Comparison of ENCODE assay signal across 1 cellular context in the genomic region with DNA sequence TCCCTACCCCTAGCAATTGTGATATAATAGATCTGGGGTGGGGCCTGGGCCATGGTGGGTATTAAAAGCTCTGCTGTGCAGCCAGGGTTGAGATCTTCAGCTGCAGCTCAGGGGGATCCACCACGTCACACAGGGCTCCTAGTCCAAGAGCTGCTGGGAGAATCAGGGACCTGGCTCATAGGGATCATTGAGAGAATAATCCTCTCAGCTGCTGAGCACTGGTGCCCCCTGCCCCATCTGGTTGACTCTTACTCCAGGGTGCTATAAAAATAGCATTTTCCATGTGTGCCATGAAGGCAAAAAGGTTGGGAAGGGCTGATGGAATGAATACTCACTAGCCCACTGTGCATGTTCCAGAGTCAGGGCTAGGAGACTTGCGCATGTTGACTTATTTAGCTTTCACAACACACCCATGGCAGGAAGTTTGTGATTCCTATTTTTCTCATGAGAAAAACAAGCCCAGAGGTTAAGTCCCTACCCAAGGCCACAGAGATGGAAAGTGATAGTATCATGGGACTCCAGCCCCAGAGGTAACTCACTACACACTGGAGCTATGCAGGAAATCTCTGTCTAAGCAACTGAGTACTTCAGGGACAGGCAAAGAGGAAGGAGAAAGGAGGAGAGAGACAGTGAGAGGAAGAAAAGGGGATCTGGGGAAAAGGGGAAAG.
A peak's percentile ranks its signal among the peaks of the same experiment; 100 is the strongest.
TF ChIP-seq lines count a peak whose summit lies in the region.

No MANE protein-coding gene starts in this region.

TF ChIP-seq in HepG2, 621 proteins besides CTCF, POLR2A, EP300 and RAD21 (continued from another document and continues in another):
- TF ChIP-seq, protein P1, sequence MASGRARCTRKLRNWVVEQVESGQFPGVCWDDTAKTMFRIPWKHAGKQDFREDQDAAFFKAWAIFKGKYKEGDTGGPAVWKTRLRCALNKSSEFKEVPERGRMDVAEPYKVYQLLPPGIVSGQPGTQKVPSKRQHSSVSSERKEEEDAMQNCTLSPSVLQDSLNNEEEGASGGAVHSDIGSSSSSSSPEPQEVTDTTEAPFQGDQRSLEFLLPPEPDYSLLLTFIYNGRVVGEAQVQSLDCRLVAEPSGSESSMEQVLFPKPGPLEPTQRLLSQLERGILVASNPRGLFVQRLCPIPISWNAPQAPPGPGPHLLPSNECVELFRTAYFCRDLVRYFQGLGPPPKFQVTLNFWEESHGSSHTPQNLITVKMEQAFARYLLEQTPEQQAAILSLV (CRISPR knock-in tag; IDR thresholded peaks at IDR 0.05; ENCODE audit: borderline replicate concordance) = no peak
- TF ChIP-seq ZNF678 (CRISPR knock-in tag; IDR thresholded peaks at IDR 0.05) = no peak
- TF ChIP-seq, protein P2, sequence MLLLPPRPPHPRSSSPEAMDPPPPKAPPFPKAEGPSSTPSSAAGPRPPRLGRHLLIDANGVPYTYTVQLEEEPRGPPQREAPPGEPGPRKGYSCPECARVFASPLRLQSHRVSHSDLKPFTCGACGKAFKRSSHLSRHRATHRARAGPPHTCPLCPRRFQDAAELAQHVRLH (CRISPR knock-in tag; IDR thresholded peaks at IDR 0.05; ENCODE audit: borderline replicate concordance, low read depth) = no peak
- TF ChIP-seq GTF2F1 (IDR thresholded peaks at IDR 0.05; ENCODE audit: low read length) = no peak
- TF ChIP-seq, protein P3, sequence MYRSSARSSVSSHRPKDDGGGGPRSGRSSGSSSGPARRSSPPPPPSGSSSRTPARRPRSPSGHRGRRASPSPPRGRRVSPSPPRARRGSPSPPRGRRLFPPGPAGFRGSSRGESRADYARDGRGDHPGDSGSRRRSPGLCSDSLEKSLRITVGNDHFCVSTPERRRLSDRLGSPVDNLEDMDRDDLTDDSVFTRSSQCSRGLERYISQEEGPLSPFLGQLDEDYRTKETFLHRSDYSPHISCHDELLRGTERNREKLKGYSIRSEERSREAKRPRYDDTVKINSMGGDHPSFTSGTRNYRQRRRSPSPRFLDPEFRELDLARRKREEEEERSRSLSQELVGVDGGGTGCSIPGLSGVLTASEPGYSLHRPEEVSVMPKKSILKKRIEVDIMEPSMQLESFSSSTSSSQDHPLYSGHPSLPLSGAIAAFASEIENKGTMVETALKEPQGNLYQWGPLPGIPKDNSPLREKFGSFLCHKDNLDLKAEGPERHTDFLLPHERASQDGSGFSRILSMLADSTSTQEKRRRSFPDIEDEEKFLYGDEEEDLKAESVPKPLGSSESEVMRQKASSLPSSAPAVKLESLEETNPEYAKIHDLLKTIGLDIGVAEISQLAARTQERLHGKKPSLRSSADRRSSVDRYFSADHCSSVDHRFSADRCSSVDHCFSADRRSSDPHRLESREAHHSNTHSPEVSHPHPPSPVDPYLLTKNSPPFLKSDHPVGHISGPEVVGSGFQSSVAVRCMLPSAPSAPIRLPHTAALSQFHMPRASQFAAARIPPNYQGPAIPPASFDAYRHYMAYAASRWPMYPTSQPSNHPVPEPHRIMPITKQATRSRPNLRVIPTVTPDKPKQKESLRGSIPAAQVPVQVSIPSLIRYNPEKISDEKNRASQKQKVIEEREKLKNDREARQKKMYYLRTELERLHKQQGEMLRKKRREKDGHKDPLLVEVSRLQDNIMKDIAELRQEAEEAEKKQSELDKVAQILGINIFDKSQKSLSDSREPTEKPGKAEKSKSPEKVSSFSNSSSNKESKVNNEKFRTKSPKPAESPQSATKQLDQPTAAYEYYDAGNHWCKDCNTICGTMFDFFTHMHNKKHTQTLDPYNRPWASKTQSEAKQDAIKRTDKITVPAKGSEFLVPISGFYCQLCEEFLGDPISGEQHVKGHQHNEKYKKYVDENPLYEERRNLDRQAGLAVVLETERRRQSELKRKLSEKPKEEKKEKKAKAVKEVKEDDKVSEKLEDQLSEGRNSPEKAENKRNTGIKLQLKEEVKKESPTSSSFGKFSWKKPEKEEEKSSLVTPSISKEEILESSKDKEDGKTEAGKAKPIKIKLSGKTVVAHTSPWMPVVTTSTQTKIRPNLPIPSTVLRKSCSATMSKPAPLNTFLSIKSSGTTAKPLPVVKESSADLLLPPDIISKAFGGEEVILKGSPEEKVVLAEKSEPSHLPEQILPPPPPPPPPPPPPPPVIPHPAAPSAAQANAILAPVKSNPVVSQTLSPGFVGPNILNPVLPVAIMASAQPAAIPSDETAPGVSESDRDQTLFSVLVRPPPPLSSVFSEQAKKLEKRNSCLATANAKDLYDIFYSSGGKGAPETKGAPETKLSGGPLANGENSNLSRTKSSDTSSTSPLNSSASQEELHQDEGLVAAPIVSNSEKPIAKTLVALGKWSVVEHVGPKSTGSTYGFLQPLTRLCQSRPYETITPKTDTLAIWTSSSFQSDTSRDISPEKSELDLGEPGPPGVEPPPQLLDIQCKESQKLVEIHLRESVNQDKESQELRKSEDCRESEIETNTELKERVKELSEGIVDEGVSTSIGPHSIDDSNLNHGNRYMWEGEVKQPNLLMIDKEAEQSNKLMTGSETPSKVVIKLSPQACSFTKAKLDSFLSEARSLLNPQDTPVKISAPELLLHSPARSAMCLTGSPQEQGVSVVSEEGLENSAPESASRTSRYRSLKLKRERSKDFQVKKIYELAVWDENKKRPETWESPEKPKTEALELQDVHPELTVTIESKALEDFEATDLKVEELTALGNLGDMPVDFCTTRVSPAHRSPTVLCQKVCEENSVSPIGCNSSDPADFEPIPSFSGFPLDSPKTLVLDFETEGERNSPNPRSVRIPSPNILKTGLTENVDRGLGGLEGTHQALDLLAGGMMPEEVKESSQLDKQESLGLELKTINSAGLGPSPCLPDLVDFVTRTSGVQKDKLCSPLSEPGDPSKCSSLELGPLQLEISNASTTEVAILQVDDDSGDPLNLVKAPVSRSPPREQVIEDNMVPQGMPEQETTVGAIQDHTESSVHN (CRISPR knock-in tag; IDR thresholded peaks at IDR 0.05) = no peak
- TF ChIP-seq, protein P4, sequence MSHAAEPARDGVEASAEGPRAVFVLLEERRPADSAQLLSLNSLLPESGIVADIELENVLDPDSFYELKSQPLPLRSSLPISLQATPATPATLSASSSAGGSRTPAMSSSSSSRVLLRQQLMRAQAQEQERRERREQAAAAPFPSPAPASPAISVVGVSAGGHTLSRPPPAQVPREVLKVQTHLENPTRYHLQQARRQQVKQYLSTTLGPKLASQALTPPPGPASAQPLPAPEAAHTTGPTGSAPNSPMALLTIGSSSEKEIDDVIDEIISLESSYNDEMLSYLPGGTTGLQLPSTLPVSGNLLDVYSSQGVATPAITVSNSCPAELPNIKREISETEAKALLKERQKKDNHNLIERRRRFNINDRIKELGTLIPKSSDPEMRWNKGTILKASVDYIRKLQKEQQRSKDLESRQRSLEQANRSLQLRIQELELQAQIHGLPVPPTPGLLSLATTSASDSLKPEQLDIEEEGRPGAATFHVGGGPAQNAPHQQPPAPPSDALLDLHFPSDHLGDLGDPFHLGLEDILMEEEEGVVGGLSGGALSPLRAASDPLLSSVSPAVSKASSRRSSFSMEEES (CRISPR knock-in tag; IDR thresholded peaks at IDR 0.05) = peak; percentile 86
- TF ChIP-seq ZSCAN9 (CRISPR knock-in tag; IDR thresholded peaks at IDR 0.05; ENCODE audit: borderline replicate concordance) = no peak; the same call in 1 of the 2 replicates
- no peak for TF ChIP-seq KMT2B (CRISPR knock-in tag; IDR thresholded peaks at IDR 0.05)
- peak; percentile 70; the same call in 1 of the 2 replicates for TF ChIP-seq NCOA2 (CRISPR knock-in tag; IDR thresholded peaks at IDR 0.05)
- no peak for TF ChIP-seq ZNF34 (CRISPR knock-in tag; IDR thresholded peaks at IDR 0.05; ENCODE audit: borderline replicate concordance)
- TF ChIP-seq ZFP36L2 (CRISPR knock-in tag; IDR thresholded peaks at IDR 0.05) = no peak
- TF ChIP-seq BRD4 (CRISPR knock-in tag; IDR thresholded peaks at IDR 0.05) = no peak
- TF ChIP-seq, protein P5, sequence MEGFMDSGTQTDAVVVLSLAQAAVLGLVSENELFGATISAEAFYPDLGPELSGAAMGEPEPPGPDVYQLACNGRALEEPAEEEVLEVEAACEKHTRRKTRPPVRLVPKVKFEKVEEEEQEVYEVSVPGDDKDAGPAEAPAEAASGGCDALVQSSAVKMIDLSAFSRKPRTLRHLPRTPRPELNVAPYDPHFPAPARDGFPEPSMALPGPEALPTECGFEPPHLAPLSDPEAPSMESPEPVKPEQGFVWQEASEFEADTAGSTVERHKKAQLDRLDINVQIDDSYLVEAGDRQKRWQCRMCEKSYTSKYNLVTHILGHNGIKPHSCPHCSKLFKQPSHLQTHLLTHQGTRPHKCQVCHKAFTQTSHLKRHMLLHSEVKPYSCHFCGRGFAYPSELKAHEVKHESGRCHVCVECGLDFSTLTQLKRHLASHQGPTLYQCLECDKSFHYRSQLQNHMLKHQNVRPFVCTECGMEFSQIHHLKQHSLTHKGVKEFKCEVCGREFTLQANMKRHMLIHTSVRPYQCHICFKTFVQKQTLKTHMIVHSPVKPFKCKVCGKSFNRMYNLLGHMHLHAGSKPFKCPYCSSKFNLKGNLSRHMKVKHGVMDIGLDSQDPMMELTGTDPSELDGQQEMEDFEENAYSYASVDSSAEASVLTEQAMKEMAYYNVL (CRISPR knock-in tag; IDR thresholded peaks at IDR 0.05; ENCODE audit: borderline replicate concordance) = 0 out of 2 replicates have a peak, but pooled peaks have one; percentile 35
- TF ChIP-seq, protein P6, sequence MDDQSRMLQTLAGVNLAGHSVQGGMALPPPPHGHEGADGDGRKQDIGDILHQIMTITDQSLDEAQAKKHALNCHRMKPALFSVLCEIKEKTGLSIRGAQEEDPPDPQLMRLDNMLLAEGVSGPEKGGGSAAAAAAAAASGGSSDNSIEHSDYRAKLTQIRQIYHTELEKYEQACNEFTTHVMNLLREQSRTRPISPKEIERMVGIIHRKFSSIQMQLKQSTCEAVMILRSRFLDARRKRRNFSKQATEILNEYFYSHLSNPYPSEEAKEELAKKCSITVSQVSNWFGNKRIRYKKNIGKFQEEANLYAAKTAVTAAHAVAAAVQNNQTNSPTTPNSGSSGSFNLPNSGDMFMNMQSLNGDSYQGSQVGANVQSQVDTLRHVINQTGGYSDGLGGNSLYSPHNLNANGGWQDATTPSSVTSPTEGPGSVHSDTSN (CRISPR knock-in tag; IDR thresholded peaks at IDR 0.05; ENCODE audit: borderline replicate concordance) = no peak
- no peak for TF ChIP-seq TAF15 (IDR thresholded peaks at IDR 0.05; ENCODE audit: low read depth, low read length, poor library complexity, severe bottlenecking)
- no peak for TF ChIP-seq HOXA7 (CRISPR knock-in tag; IDR thresholded peaks at IDR 0.05)
- no peak for TF ChIP-seq ZMAT3 (CRISPR knock-in tag; conservative IDR thresholded peaks at IDR 0.05)
- TF ChIP-seq, protein P7, sequence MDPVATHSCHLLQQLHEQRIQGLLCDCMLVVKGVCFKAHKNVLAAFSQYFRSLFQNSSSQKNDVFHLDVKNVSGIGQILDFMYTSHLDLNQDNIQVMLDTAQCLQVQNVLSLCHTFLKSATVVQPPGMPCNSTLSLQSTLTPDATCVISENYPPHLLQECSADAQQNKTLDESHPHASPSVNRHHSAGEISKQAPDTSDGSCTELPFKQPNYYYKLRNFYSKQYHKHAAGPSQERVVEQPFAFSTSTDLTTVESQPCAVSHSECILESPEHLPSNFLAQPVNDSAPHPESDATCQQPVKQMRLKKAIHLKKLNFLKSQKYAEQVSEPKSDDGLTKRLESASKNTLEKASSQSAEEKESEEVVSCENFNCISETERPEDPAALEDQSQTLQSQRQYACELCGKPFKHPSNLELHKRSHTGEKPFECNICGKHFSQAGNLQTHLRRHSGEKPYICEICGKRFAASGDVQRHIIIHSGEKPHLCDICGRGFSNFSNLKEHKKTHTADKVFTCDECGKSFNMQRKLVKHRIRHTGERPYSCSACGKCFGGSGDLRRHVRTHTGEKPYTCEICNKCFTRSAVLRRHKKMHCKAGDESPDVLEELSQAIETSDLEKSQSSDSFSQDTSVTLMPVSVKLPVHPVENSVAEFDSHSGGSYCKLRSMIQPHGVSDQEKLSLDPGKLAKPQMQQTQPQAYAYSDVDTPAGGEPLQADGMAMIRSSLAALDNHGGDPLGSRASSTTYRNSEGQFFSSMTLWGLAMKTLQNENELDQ (CRISPR knock-in tag; IDR thresholded peaks at IDR 0.05; ENCODE audit: borderline replicate concordance) = no peak
- TF ChIP-seq ZSCAN22 (CRISPR knock-in tag; IDR thresholded peaks at IDR 0.05) = no peak
- TF ChIP-seq ZNF282 (IDR thresholded peaks at IDR 0.05; ENCODE audit: partially characterized antibody) = no peak
- TF ChIP-seq PCBP2 (optimal IDR thresholded peaks at IDR 0.05; ENCODE audit: low read depth, low read length, poor library complexity, severe bottlenecking) = no peak
- TF ChIP-seq, protein P8, sequence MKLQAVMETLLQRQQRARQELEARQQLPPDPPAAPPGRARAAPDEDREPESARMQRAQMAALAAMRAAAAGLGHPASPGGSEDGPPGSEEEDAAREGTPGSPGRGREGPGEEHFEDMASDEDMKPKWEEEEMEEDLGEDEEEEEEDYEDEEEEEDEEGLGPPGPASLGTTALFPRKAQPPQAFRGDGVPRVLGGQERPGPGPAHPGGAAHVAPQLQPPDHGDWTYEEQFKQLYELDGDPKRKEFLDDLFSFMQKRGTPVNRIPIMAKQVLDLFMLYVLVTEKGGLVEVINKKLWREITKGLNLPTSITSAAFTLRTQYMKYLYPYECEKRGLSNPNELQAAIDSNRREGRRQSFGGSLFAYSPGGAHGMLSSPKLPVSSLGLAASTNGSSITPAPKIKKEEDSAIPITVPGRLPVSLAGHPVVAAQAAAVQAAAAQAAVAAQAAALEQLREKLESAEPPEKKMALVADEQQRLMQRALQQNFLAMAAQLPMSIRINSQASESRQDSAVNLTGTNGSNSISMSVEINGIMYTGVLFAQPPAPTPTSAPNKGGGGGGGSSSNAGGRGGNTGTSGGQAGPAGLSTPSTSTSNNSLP (IDR thresholded peaks at IDR 0.05; ENCODE audit: low read depth, low read length) = peak; percentile 30; the same call in 1 of the 2 replicates
- TF ChIP-seq HIVEP1 (CRISPR knock-in tag; IDR thresholded peaks at IDR 0.05) = no peak
- no peak for TF ChIP-seq SCMH1 (CRISPR knock-in tag; IDR thresholded peaks at IDR 0.05; ENCODE audit: borderline replicate concordance)
- TF ChIP-seq, protein P9, sequence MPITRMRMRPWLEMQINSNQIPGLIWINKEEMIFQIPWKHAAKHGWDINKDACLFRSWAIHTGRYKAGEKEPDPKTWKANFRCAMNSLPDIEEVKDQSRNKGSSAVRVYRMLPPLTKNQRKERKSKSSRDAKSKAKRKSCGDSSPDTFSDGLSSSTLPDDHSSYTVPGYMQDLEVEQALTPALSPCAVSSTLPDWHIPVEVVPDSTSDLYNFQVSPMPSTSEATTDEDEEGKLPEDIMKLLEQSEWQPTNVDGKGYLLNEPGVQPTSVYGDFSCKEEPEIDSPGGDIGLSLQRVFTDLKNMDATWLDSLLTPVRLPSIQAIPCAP (CRISPR knock-in tag; IDR thresholded peaks at IDR 0.05; ENCODE audit: low read depth) = no peak; the same call in 1 of the 2 replicates
- no peak for TF ChIP-seq PAF1 (CRISPR knock-in tag; IDR thresholded peaks at IDR 0.05)
- no peak for TF ChIP-seq ZEB1 (IDR thresholded peaks at IDR 0.05; ENCODE audit: insufficient replicate concordance, low read depth)
- TF ChIP-seq EED (CRISPR knock-in tag; IDR thresholded peaks at IDR 0.05) = no peak
- no peak for TF ChIP-seq ZNF615 (CRISPR knock-in tag; IDR thresholded peaks at IDR 0.05; ENCODE audit: borderline replicate concordance)
- TF ChIP-seq ZFAT (CRISPR knock-in tag; conservative IDR thresholded peaks at IDR 0.05) = no peak
- no peak for TF ChIP-seq KLF9 (CRISPR knock-in tag; IDR thresholded peaks at IDR 0.05; ENCODE audit: low read depth)
- TF ChIP-seq GATAD1 (CRISPR knock-in tag; IDR thresholded peaks at IDR 0.05) = peak; percentile 37; the same call in 1 of the 2 replicates
- TF ChIP-seq CHCHD3 (CRISPR knock-in tag; IDR thresholded peaks at IDR 0.05) = no peak
- no peak for TF ChIP-seq CENPX (CRISPR knock-in tag; IDR thresholded peaks at IDR 0.05)
- no peak for TF ChIP-seq ZNF234 (CRISPR knock-in tag; conservative IDR thresholded peaks at IDR 0.05)
- TF ChIP-seq THAP11 (CRISPR knock-in tag; IDR thresholded peaks at IDR 0.05) = no peak
- TF ChIP-seq CCDC6 (CRISPR knock-in tag; IDR thresholded peaks at IDR 0.05) = no peak
- no peak for TF ChIP-seq ZNF510 (CRISPR knock-in tag; IDR thresholded peaks at IDR 0.05; ENCODE audit: low read depth)
- TF ChIP-seq NR2C2 (CRISPR knock-in tag; IDR thresholded peaks at IDR 0.05; ENCODE audit: borderline replicate concordance) = no peak
- TF ChIP-seq ZFP82 (CRISPR knock-in tag; IDR thresholded peaks at IDR 0.05; ENCODE audit: borderline replicate concordance) = no peak
- TF ChIP-seq ZNF670 (CRISPR knock-in tag; IDR thresholded peaks at IDR 0.05; ENCODE audit: borderline replicate concordance) = no peak
